In the genomic region with DNA sequence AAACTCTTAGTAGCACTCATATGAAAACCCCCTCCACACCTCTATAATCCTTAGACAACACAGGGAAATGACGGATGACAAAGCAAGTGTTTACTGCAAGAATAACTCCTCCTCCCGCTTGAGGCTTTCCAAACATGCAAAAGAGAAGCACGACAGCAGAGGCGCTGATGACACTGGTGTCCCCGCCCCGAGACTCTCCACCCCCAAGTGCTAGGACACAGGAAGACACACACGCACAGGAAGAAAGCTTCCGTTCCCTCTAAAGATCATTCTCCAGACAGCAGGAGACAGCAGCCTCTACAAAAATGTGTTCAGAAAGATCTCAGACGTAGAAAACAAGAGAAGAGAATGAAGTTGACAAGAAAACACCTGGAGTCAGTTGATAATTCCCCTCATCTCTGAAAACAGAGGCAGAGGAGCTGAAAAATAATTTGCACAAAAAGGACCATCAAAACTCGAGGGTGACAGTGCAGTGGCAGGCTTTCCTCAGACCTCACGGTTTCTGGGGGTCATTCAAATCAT, we compare ENCODE assay signal across 7 cellular contexts.
DNase-seq lines count a peak whose midpoint lies in the region; ATAC-seq and TF ChIP-seq lines count a peak whose summit lies in the region.

No MANE protein-coding gene starts in this region.

- H3K4me3 ChIP-seq in fibroblast of pulmonary artery (replicated peaks; ENCODE audit: low read depth, low read length) = no peak overlapping the region
- H3K4me3 ChIP-seq in sigmoid colon = no peak overlapping the region
- no peak overlapping the region for H3K4me3 ChIP-seq in Caco-2 (ENCODE audit: low read depth, low read length)

- CTCF ChIA-PET in Caco-2 (lab: Charles Lee) = no interaction called here

- TF ChIP-seq POLR2A in sigmoid colon (IDR thresholded peaks at IDR 0.05) = no peak

- peaks cover 31 to 84% (median 51%) of the 10 kb centered on the region in 4 donors for H3K36me3 ChIP-seq in sigmoid colon
- H3K36me3 ChIP-seq in Caco-2 (ENCODE audit: control insufficient read depth, insufficient read depth, low read length) = peaks cover 8% of the 10 kb centered on the region

- peaks cover 0 to 30% (median 22%) of the 10 kb centered on the region in 4 donors for H3K4me1 ChIP-seq in sigmoid colon
- no peaks in the 10 kb centered on the region for H3K4me1 ChIP-seq in Caco-2

- peak; percentile 83 for ATAC-seq in GM21528 (IDR thresholded peaks at IDR 0.05; ENCODE audit: low FRiP score, unreplicated experiment)

- POLR2A ChIA-PET in Caco-2 (lab: Charles Lee) = no interaction called here

- no peaks in the 10 kb centered on the region for H3K9me3 Mint-ChIP-seq in Caco-2 (ENCODE audit: unreplicated experiment)

- H3K27me3 Mint-ChIP-seq in Caco-2 (ENCODE audit: insufficient read depth, unreplicated experiment) = no peaks in the 10 kb centered on the region

- TF ChIP-seq CTCF in fibroblast of pulmonary artery (IDR thresholded peaks at IDR 0.05; ENCODE audit: low read length, missing control alignments) (no peak), sigmoid colon (IDR thresholded peaks at IDR 0.05) (no peak), Caco-2 (IDR thresholded peaks at IDR 0.05; ENCODE audit: insufficient read depth in 1 of 2, low read depth in 1 of 2, low read length in 1 of 2, severe bottlenecking in 1 of 2, unreplicated experiment in 1 of 2) (no peak)

- H3K27ac ChIP-seq in sigmoid colon = peak overlapping the region in 3 of 4 donors; percentile 19 to 80 (median 30)

- no peak overlapping the region for H3K4me3 Mint-ChIP-seq in Caco-2 (ENCODE audit: unreplicated experiment)

- intact Hi-C loops in sigmoid colon (cut with DNase I) = no loop called here
- intact Hi-C loops in Caco-2 (cut with micrococcal nuclease; ENCODE audit: unreplicated experiment) = no loop called here

- 50 to 67% methylated on average over 11 of the region's 11 CpGs for WGBS in sigmoid colon, 2 donors

- H3K4me1 Mint-ChIP-seq in Caco-2 (ENCODE audit: low read depth, unreplicated experiment) = no peaks in the 10 kb centered on the region

- peaks cover 62% of the 10 kb centered on the region for H3K36me3 Mint-ChIP-seq in Caco-2 (ENCODE audit: insufficient read depth, unreplicated experiment)

- H3K27me3 ChIP-seq in sigmoid colon (no peaks in the 10 kb centered on the region), Caco-2 (replicated peaks; ENCODE audit: control insufficient read depth, insufficient read depth, low read length) (no peaks in the 10 kb centered on the region)

- DNase-seq in NCI-H2107 treated with DMSO at 0.1 percent for 48 hours (lab: John Stamatoyannopoulos, UW; ENCODE audit: unreplicated experiment) = peak; percentile 61
- peak; percentile 32 for DNase-seq in activated CD8-positive, alpha-beta memory T cell treated with anti-CD3 and anti-CD28 coated beads, Interleukin-2, amount 50 U/mL, for 24 hours (ENCODE audit: extremely low read depth)
- peak; percentile 39 for DNase-seq in fibroblast of pulmonary artery (ENCODE audit: low read depth)
- DNase-seq in sigmoid colon = no peak
- no peak for DNase-seq in NCI-H2196 treated with DMSO at 0.1 percent for 48 hours (lab: John Stamatoyannopoulos, UW; ENCODE audit: unreplicated experiment)
- no peak for DNase-seq in Caco-2

- no peak for TF ChIP-seq EP300 in sigmoid colon (IDR thresholded peaks at IDR 0.05)

- no peaks in the 10 kb centered on the region for H3K9me3 ChIP-seq in sigmoid colon
- no peaks in the 10 kb centered on the region for H3K9me3 ChIP-seq in Caco-2

- no peak overlapping the region for H3K27ac Mint-ChIP-seq in Caco-2 (ENCODE audit: unreplicated experiment)

- BruUV-seq in Caco-2 (replicated peaks; lab: Mats Ljungman, UMichigan) = no TSS peak

Comparison
In these comparisons a context has a peak if more than half of its experiments do, and no peak if none do; other contexts are left out.
1. DNase-seq: peak in NCI-H2107 treated with DMSO at 0.1 percent for 48 hours (single experiment), activated CD8-positive, alpha-beta memory T cell treated with anti-CD3 and anti-CD28 coated beads, Interleukin-2, amount 50 U/mL, for 24 hours (single experiment) and fibroblast of pulmonary artery (single experiment); none in sigmoid colon (single experiment), NCI-H2196 treated with DMSO at 0.1 percent for 48 hours (single experiment) and Caco-2 (0 of 2).